Comparison of ENCODE assay signal across 8 cellular contexts in the genomic region with DNA sequence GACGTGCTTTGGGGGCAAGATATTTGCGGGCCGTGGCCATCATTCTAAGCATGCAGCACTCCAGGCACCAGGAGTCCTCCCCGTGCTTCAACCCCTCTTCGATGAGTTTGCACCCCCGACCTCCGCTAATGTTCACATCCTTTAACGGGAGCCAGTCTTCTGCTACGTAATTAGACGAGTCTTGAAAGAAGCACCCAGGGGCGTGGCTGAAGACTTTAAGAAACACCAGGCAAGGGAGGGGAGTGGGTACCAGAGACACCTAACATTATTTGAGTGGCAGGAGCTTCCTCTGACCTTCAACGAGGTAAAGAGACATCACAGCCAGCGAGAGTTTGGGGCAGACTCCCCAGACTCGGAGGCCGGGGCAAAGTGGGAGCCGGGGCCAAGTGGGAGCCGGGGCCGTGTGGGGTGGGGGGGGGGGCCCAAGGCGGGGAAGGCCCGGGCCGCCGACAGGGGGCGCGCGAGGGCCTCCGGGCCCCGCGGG. TPM values are rescaled to one million over a fixed set of nuclear protein-coding genes. Genes with fewer than 3 reads are reported as not detected.
DNase-seq lines count a peak whose midpoint lies in the region; ATAC-seq and TF ChIP-seq lines count a peak whose summit lies in the region.

No MANE protein-coding gene starts in this region.

- H3K4me1 Mint-ChIP-seq in endothelial cell (ENCODE audit: unreplicated experiment): peaks cover 21% of the 10 kb centered on the region

- H3K27ac Mint-ChIP-seq in endothelial cell (ENCODE audit: unreplicated experiment): no peak overlapping the region

- H3K36me3 Mint-ChIP-seq in endothelial cell (ENCODE audit: low read depth, unreplicated experiment): no peaks in the 10 kb centered on the region

- ATAC-seq in GM18873 (IDR thresholded peaks at IDR 0.05; ENCODE audit: low FRiP score, unreplicated experiment) (peak; percentile 30), HG03095 (IDR thresholded peaks at IDR 0.05; ENCODE audit: unreplicated experiment) (peak; percentile 13), omental fat pad (ENCODE audit: low FRiP score) (peak; percentile 33)

- no peaks in the 10 kb centered on the region for H3K9me3 Mint-ChIP-seq in endothelial cell (ENCODE audit: unreplicated experiment)

- peaks cover 8% of the 10 kb centered on the region for H3K27me3 Mint-ChIP-seq in endothelial cell (ENCODE audit: unreplicated experiment)

- peak overlapping the region; percentile 84 for H3K4me3 Mint-ChIP-seq in endothelial cell (ENCODE audit: unreplicated experiment)

- intact Hi-C loops in head of caudate nucleus (cut with DNase I): no loop called here

- peak overlapping the region; percentile 59 for H3K4me3 ChIP-seq in BJ (ENCODE audit: low read depth, low read length)

- TF ChIP-seq CTCF in BJ (IDR thresholded peaks at IDR 0.05; ENCODE audit: insufficient read depth, low read depth, low read length) (0 out of 2 replicates have a peak, but pooled peaks have one; percentile 33), endothelial cell (IDR thresholded peaks at IDR 0.05; ENCODE audit: unreplicated experiment) (no peak), omental fat pad (IDR thresholded peaks at IDR 0.05) (no peak)

- POLR2A ChIA-PET in BJ (lab: Charles Lee): interaction anchor here (0.6 kb wide), 1 partner anchor 288 kb away, joined by 3 read pairs; no protein-coding TSS in a partner anchor

- H3K27me3 ChIP-seq in BJ (ENCODE audit: control insufficient read depth, insufficient read depth, low read length): no peaks in the 10 kb centered on the region

- CTCF ChIA-PET in BJ (lab: Yijun Ruan, JAX): interaction anchor here (0.6 to 3.0 kb wide), 4 partner anchors 8 to 294 kb away, joined by 3 to 16 read pairs (median 4); no protein-coding TSS in a partner anchor

- DNase-seq in BJ (ENCODE audit: low read depth): no peak
- DNase-seq in SK-N-DZ (ENCODE audit: low spot score): peak; percentile 10
- DNase-seq in endothelial cell (ENCODE audit: low spot score): no peak
- peak; percentile 29 for DNase-seq in omental fat pad (ENCODE audit: low spot score)
- DNase-seq in head of caudate nucleus: no peak
- DNase-seq in dermis blood vessel endothelial cell: no peak

- no peaks in the 10 kb centered on the region for H3K36me3 ChIP-seq in BJ (ENCODE audit: control insufficient read depth, insufficient read depth, low read length)

RNA-seq across cellular contexts. Expression of a gene that starts 31.1 kb away (rescaled TPM):
- 346 and 1,232 TPM in 2 replicates for polyA plus RNA-seq in BJ (2011; rRNA removed)
- 96.3 and 194 TPM in 2 replicates for polyA minus RNA-seq in BJ (2011; rRNA and poly(A)+ RNA removed)
- polyA plus RNA-seq in SK-N-DZ (2014; cell fraction: cytosol; rRNA removed): 108 TPM in 2 replicates
- 94.8 and 174 TPM in 2 replicates for polyA plus RNA-seq in SK-N-DZ (2014; cell fraction: nucleus; rRNA removed)
- total RNA-seq in endothelial cell (ENCODE audit: unreplicated experiment) (191 TPM), omental fat pad (100 to 1,000 TPM; 139 to 212 (median 163) TPM), dermis blood vessel endothelial cell (69.8 and 111 TPM in 2 replicates)

Comparison
In these comparisons a context has a peak if more than half of its experiments do, and no peak if none do; other contexts are left out.
1. DNase-seq: peak in SK-N-DZ (single experiment) and omental fat pad (single experiment); none in BJ (single experiment), endothelial cell (single experiment), head of caudate nucleus (0 of 42) and dermis blood vessel endothelial cell (single experiment).
2. Peak in every context shown above with its lines, with median percentiles within 50 percentile points of each other: ATAC-seq.